Comparison of ENCODE assay signal across 16 cellular contexts in the genomic region with DNA sequence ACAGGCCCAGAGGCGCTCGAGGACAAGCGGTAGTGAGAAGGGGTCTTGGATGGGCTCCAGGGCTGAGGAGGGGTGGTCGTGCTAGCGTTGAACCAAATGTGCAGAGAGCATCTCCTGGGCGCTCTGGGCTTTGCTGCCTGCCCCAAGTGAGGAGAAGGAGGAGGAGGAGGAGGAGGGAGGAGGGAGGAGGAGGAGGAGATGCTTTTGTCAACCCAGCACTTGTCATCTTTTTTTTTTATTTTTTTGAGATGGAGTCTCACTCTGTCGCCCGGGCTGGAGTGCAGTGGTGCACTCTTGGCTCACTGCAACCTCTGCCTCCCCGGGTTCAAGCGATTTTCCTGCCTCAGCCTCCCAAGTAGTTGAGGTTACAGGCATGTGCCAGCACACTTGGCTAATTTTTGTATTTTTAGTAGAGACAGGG. TPM values are rescaled to one million over a fixed set of nuclear protein-coding genes. Genes with fewer than 3 reads are reported as not detected.
DNase-seq lines count a peak whose midpoint lies in the region; ATAC-seq and TF ChIP-seq lines count a peak whose summit lies in the region.
"Had no signal": no experiment of that assay in that cellular context is flagged by ENCODE, and none has a peak within 500 bp of the region (broad histone marks: within the 10 kb centered on the region; RNA-seq: fewer than 3 reads in every experiment).

No MANE protein-coding gene starts in this region.

- DNase-seq in stimulated activated naive CD8-positive, alpha-beta T cell treated with anti-CD3 and anti-CD28 coated beads, Interleukin-15, amount 100 ng/mL, for 72 hours = no peak
- no peak for DNase-seq in stimulated activated naive CD8-positive, alpha-beta T cell treated with anti-CD3 and anti-CD28 coated beads, Interleukin-15, Interleukin-2, amounts not matched to agents 100 U/mL and 50 U/mL, for 24 hours
- DNase-seq in NAMALWA (ENCODE audit: low spot score) = peak; percentile 41
- DNase-seq in mesothelial cell of epicardium (ENCODE audit: low spot score in 2 of 2, unreplicated experiment in 2 of 2) = no peak
- no peak for DNase-seq in stimulated activated naive B cell treated with anti-CD40 and anti-IgM and Interleukin-4, amounts not matched to agents 10 μg/mL and 1 μg/mL and 100 μg/mL, for 72 hours
- DNase-seq in lower lobe of right lung = no peak
- DNase-seq: DMS 273 treated with DMSO at 0.1 percent for 48 hours, NCI-H146, NCI-H2081 treated with DMSO at 0.1 percent for 48 hours, NCI-H524 treated with DMSO at 0.1 percent for 48 hours, OCI-M1, RPMI8226, SJCRH30 had no signal

- peak overlapping the region in 1 of 2 donors; percentile 23 for H3K27ac Mint-ChIP-seq in stimulated activated naive CD8-positive, alpha-beta T cell treated with anti-CD3 and anti-CD28 coated beads, Interleukin-15, amount 100 ng/mL, for 72 hours
- H3K27ac Mint-ChIP-seq in mesothelial cell of epicardium = peak overlapping the region; percentile 50
- peak overlapping the region; percentile 84 for H3K27ac Mint-ChIP-seq in stimulated activated naive B cell treated with anti-CD40 and anti-IgM and Interleukin-4, amounts not matched to agents 10 μg/mL and 1 μg/mL and 100 μg/mL, for 72 hours
- H3K27ac Mint-ChIP-seq in activated T-helper 17 cell treated with anti-CD3 and anti-CD28 coated beads, Interleukin-2, amount 50 U/mL, for 72 hours = no peak overlapping the region

- no peak overlapping the region for H3K4me3 ChIP-seq in lower lobe of right lung
- H3K4me3 ChIP-seq: HAP-1, SJCRH30 had no signal

- no peak overlapping the region for H3K27ac ChIP-seq in lower lobe of right lung
- H3K27ac ChIP-seq: SJCRH30 had no signal

- H3K4me1 ChIP-seq in lower lobe of right lung = peaks cover 12% of the 10 kb centered on the region
- H3K4me1 ChIP-seq: HAP-1 had no signal

- peaks cover 5 to 6% of the 10 kb centered on the region in 2 donors for H3K9me3 Mint-ChIP-seq in stimulated activated naive CD8-positive, alpha-beta T cell treated with anti-CD3 and anti-CD28 coated beads, Interleukin-15, amount 100 ng/mL, for 72 hours
- H3K9me3 Mint-ChIP-seq in mesothelial cell of epicardium = no peaks in the 10 kb centered on the region
- peaks cover 3 to 4% of the 10 kb centered on the region in 2 donors for H3K9me3 Mint-ChIP-seq in stimulated activated naive B cell treated with anti-CD40 and anti-IgM and Interleukin-4, amounts not matched to agents 10 μg/mL and 1 μg/mL and 100 μg/mL, for 72 hours
- H3K9me3 Mint-ChIP-seq in activated T-helper 17 cell treated with anti-CD3 and anti-CD28 coated beads, Interleukin-2, amount 50 U/mL, for 72 hours = no peaks in the 10 kb centered on the region

- intact Hi-C loops in lower lobe of right lung (cut with DNase I) = no loop called here

- H3K27me3 ChIP-seq in lower lobe of right lung (ENCODE audit: low read depth) = no peaks in the 10 kb centered on the region
- H3K27me3 ChIP-seq: SJCRH30 had no signal

- no peaks in the 10 kb centered on the region for H3K36me3 Mint-ChIP-seq in mesothelial cell of epicardium
- peaks cover 7 to 9% of the 10 kb centered on the region in 2 donors for H3K36me3 Mint-ChIP-seq in stimulated activated naive B cell treated with anti-CD40 and anti-IgM and Interleukin-4, amounts not matched to agents 10 μg/mL and 1 μg/mL and 100 μg/mL, for 72 hours
- H3K36me3 Mint-ChIP-seq in activated T-helper 17 cell treated with anti-CD3 and anti-CD28 coated beads, Interleukin-2, amount 50 U/mL, for 72 hours (ENCODE audit: low read depth) = no peaks in the 10 kb centered on the region

- TF ChIP-seq CTCF in mesothelial cell of epicardium (IDR thresholded peaks at IDR 0.05; ENCODE audit: unreplicated experiment) = no peak
- no peak for TF ChIP-seq CTCF in lower lobe of right lung (IDR thresholded peaks at IDR 0.05)

- H3K4me1 Mint-ChIP-seq in stimulated activated naive CD8-positive, alpha-beta T cell treated with anti-CD3 and anti-CD28 coated beads, Interleukin-15, amount 100 ng/mL, for 72 hours = no peaks in the 10 kb centered on the region
- no peaks in the 10 kb centered on the region for H3K4me1 Mint-ChIP-seq in mesothelial cell of epicardium
- peaks cover 2 to 11% of the 10 kb centered on the region in 2 donors for H3K4me1 Mint-ChIP-seq in stimulated activated naive B cell treated with anti-CD40 and anti-IgM and Interleukin-4, amounts not matched to agents 10 μg/mL and 1 μg/mL and 100 μg/mL, for 72 hours
- no peaks in the 10 kb centered on the region for H3K4me1 Mint-ChIP-seq in activated T-helper 17 cell treated with anti-CD3 and anti-CD28 coated beads, Interleukin-2, amount 50 U/mL, for 72 hours

- no peaks in the 10 kb centered on the region for H3K9me3 ChIP-seq in lower lobe of right lung
- H3K9me3 ChIP-seq: HAP-1, SJCRH30 had no signal

- H3K4me3 Mint-ChIP-seq in stimulated activated naive CD8-positive, alpha-beta T cell treated with anti-CD3 and anti-CD28 coated beads, Interleukin-15, amount 100 ng/mL, for 72 hours = peak overlapping the region in 1 of 2 donors; percentile 11
- H3K4me3 Mint-ChIP-seq in mesothelial cell of epicardium = no peak overlapping the region
- H3K4me3 Mint-ChIP-seq in stimulated activated naive B cell treated with anti-CD40 and anti-IgM and Interleukin-4, amounts not matched to agents 10 μg/mL and 1 μg/mL and 100 μg/mL, for 72 hours = peak overlapping the region in 1 of 2 donors; percentile 72
- no peak overlapping the region for H3K4me3 Mint-ChIP-seq in activated T-helper 17 cell treated with anti-CD3 and anti-CD28 coated beads, Interleukin-2, amount 50 U/mL, for 72 hours

- peak; percentile 20 for ATAC-seq in stimulated activated naive CD8-positive, alpha-beta T cell treated with anti-CD3 and anti-CD28 coated beads, Interleukin-15, amount 100 ng/mL, for 72 hours
- no peak for ATAC-seq in stimulated activated naive CD8-positive, alpha-beta T cell treated with anti-CD3 and anti-CD28 coated beads, Interleukin-15, Interleukin-2, amounts not matched to agents 100 U/mL and 50 U/mL, for 24 hours
- ATAC-seq in stimulated activated naive B cell treated with anti-CD40 and anti-IgM and Interleukin-4, amounts not matched to agents 10 μg/mL and 1 μg/mL and 100 μg/mL, for 72 hours (replicated peaks) = peak; percentile 43 to 46
- ATAC-seq in GM18517 (IDR thresholded peaks at IDR 0.05; ENCODE audit: unreplicated experiment) (no peak), lower lobe of right lung (no peak)
- ATAC-seq in activated T-helper 17 cell treated with anti-CD3 and anti-CD28 coated beads, Interleukin-2, amount 50 U/mL, for 72 hours (replicated peaks) = no peak

- no peaks in the 10 kb centered on the region for H3K36me3 ChIP-seq in lower lobe of right lung
- H3K36me3 ChIP-seq: HAP-1, SJCRH30 had no signal

- no peaks in the 10 kb centered on the region for H3K27me3 Mint-ChIP-seq in stimulated activated naive CD8-positive, alpha-beta T cell treated with anti-CD3 and anti-CD28 coated beads, Interleukin-15, amount 100 ng/mL, for 72 hours
- peaks cover 6% of the 10 kb centered on the region for H3K27me3 Mint-ChIP-seq in mesothelial cell of epicardium (ENCODE audit: low read depth)
- H3K27me3 Mint-ChIP-seq in stimulated activated naive B cell treated with anti-CD40 and anti-IgM and Interleukin-4, amounts not matched to agents 10 μg/mL and 1 μg/mL and 100 μg/mL, for 72 hours = peaks cover 5 to 7% of the 10 kb centered on the region in 2 donors
- H3K27me3 Mint-ChIP-seq in activated T-helper 17 cell treated with anti-CD3 and anti-CD28 coated beads, Interleukin-2, amount 50 U/mL, for 72 hours = no peaks in the 10 kb centered on the region

RNA-seq across cellular contexts. Expression of a gene that starts 59.8 kb away (rescaled TPM):
- total RNA-seq in mesothelial cell of epicardium = 62.0 to 66.5 TPM (median 62.3 TPM) in 3 replicates
- 90.9 TPM for total RNA-seq in lower lobe of right lung
- total RNA-seq in activated T-helper 17 cell treated with anti-CD3 and anti-CD28 coated beads, Interleukin-2, amount 50 U/mL, for 72 hours = 100 to 1,000 TPM in 1 of 2 donors, 10 to 100 TPM in 1; 76.1 to 101 TPM

Comparison
In these comparisons a context has a peak if more than half of its experiments do, and no peak if none do; other contexts are left out.
1. ATAC-seq: peak in stimulated activated naive CD8-positive, alpha-beta T cell treated with anti-CD3 and anti-CD28 coated beads, Interleukin-15, amount 100 ng/mL, for 72 hours (single experiment) and stimulated activated naive B cell treated with anti-CD40 and anti-IgM and Interleukin-4, amounts not matched to agents 10 μg/mL and 1 μg/mL and 100 μg/mL, for 72 hours (2 of 2); none in stimulated activated naive CD8-positive, alpha-beta T cell treated with anti-CD3 and anti-CD28 coated beads, Interleukin-15, Interleukin-2, amounts not matched to agents 100 U/mL and 50 U/mL, for 24 hours (single experiment), GM18517 (single experiment), lower lobe of right lung (0 of 2) and activated T-helper 17 cell treated with anti-CD3 and anti-CD28 coated beads, Interleukin-2, amount 50 U/mL, for 72 hours (single experiment).